4 cellular contexts compared by ENCODE assay signal in genomic region chr3:127256138-127256537, GRCh38. TPM values are rescaled to one million over a fixed set of nuclear protein-coding genes. Genes with fewer than 3 reads are reported as not detected.
"Had no signal": no experiment of that assay in that cellular context is flagged by ENCODE, and none has a peak within 500 bp of the region (broad histone marks: within the 10 kb centered on the region; RNA-seq: fewer than 3 reads in every experiment).

No MANE protein-coding gene starts in this region.

- H3K4me3 ChIP-seq: GM12878 had no signal

- ATAC-seq: GM12878 had no signal

- DNase-seq: GDM1, GF-D8 had no signal

RNA-seq across cellular contexts. Expression of gene PRR20G, which starts 31.7 kb away (rescaled TPM):
- total RNA-seq: G401, GM12878 had no signal
